ENCODE assay signal across 8 cellular contexts in genomic region chrX:79413009-79413408, GRCh38. TPM values are rescaled to one million over a fixed set of nuclear protein-coding genes. Genes with fewer than 3 reads are reported as not detected.
DNase-seq lines count a peak whose midpoint lies in the region; ATAC-seq, FAIRE-seq and TF ChIP-seq lines count a peak whose summit lies in the region.

No MANE protein-coding gene starts in this region.

- H3K4me3 ChIP-seq in AG10803 (ENCODE audit: low read length) = peak overlapping the region; percentile 22; the same call in 1 of the 2 replicates

- peak; percentile 79 for FAIRE-seq in islet of Langerhans (lab: Jason Lieb, UNC)

- peak; percentile 27; the same call in 1 of the 2 replicates for TF ChIP-seq CTCF in AG10803 (conservative IDR thresholded peaks at IDR 0.05; ENCODE audit: low read length)

- no peak for ATAC-seq in HG03280 (IDR thresholded peaks at IDR 0.05; ENCODE audit: unreplicated experiment)
- ATAC-seq in GM18907 (IDR thresholded peaks at IDR 0.05; ENCODE audit: unreplicated experiment) = no peak

- H3K36me3 Mint-ChIP-seq in activated T-helper 2 cell treated with anti-CD3 and anti-CD28 coated beads, Interferon-gamma antibody, Interleukin-2, Interleukin-4, amounts not matched to agents 10 μg/mL and 5 μg/mL and 100 μg/mL, durations not matched to agents 14 hours and 24 hours and 36 hours (ENCODE audit: low read depth) = no peaks in the 10 kb centered on the region

- H3K4me3 Mint-ChIP-seq in activated T-helper 2 cell treated with anti-CD3 and anti-CD28 coated beads, Interferon-gamma antibody, Interleukin-2, Interleukin-4, amounts not matched to agents 10 μg/mL and 5 μg/mL and 100 μg/mL, durations not matched to agents 14 hours and 24 hours and 36 hours (ENCODE audit: low read depth) = peak overlapping the region; percentile 69

- H3K27ac Mint-ChIP-seq in activated T-helper 2 cell treated with anti-CD3 and anti-CD28 coated beads, Interferon-gamma antibody, Interleukin-2, Interleukin-4, amounts not matched to agents 10 μg/mL and 5 μg/mL and 100 μg/mL, durations not matched to agents 14 hours and 24 hours and 36 hours = no peak overlapping the region

- H3K4me1 Mint-ChIP-seq in activated T-helper 2 cell treated with anti-CD3 and anti-CD28 coated beads, Interferon-gamma antibody, Interleukin-2, Interleukin-4, amounts not matched to agents 10 μg/mL and 5 μg/mL and 100 μg/mL, durations not matched to agents 14 hours and 24 hours and 36 hours (ENCODE audit: low read depth) = peaks cover 28% of the 10 kb centered on the region

- H3K27me3 Mint-ChIP-seq in activated T-helper 2 cell treated with anti-CD3 and anti-CD28 coated beads, Interferon-gamma antibody, Interleukin-2, Interleukin-4, amounts not matched to agents 10 μg/mL and 5 μg/mL and 100 μg/mL, durations not matched to agents 14 hours and 24 hours and 36 hours (ENCODE audit: low read depth) = no peaks in the 10 kb centered on the region

- DNase-seq in AG10803 (ENCODE audit: low read depth) = peak; percentile 3
- DNase-seq in H4 (ENCODE audit: low spot score) = peak; percentile 14
- DNase-seq in activated T-helper 2 cell treated with anti-CD3 and anti-CD28 coated beads, Interferon-gamma antibody, Interleukin-2, Interleukin-4, amounts not matched to agents 10 μg/mL and 5 μg/mL and 100 μg/mL, durations not matched to agents 14 hours and 24 hours and 36 hours (ENCODE audit: low spot score) = no peak
- DNase-seq in UCSD-AML1 (lab: John Stamatoyannopoulos, UW; ENCODE audit: unreplicated experiment) = no peak
- no peak for DNase-seq in GM19238 (ENCODE audit: insufficient read length, low spot score)

- intact Hi-C loops in activated T-helper 2 cell treated with anti-CD3 and anti-CD28 coated beads, Interferon-gamma antibody, Interleukin-2, Interleukin-4, amounts not matched to agents 10 μg/mL and 5 μg/mL and 100 μg/mL, durations not matched to agents 14 hours and 24 hours and 36 hours (cut with micrococcal nuclease) = loop anchor here (5.0 kb wide), 5 partner anchors 141 to 856 kb away; no protein-coding TSS in a partner anchor

- no peaks in the 10 kb centered on the region for H3K9me3 Mint-ChIP-seq in activated T-helper 2 cell treated with anti-CD3 and anti-CD28 coated beads, Interferon-gamma antibody, Interleukin-2, Interleukin-4, amounts not matched to agents 10 μg/mL and 5 μg/mL and 100 μg/mL, durations not matched to agents 14 hours and 24 hours and 36 hours

RNA-seq across cellular contexts. Expression of gene ITM2A, which starts 45.9 kb away (rescaled TPM):
- total RNA-seq in H4 (2014; rRNA removed; shearing (Covaris generic)) = 1.6 TPM in 1 of 2 replicates, not detected in the other
- 138 and 142 TPM in 2 replicates for total RNA-seq in activated T-helper 2 cell treated with anti-CD3 and anti-CD28 coated beads, Interferon-gamma antibody, Interleukin-2, Interleukin-4, amounts not matched to agents 10 μg/mL and 5 μg/mL and 100 μg/mL, durations not matched to agents 14 hours and 24 hours and 36 hours

Comparison
In these comparisons a context has a peak if more than half of its experiments do, and no peak if none do; other contexts are left out.
1. DNase-seq: peak in AG10803 (single experiment) and H4 (single experiment); none in activated T-helper 2 cell treated with anti-CD3 and anti-CD28 coated beads, Interferon-gamma antibody, Interleukin-2, Interleukin-4, amounts not matched to agents 10 μg/mL and 5 μg/mL and 100 μg/mL, durations not matched to agents 14 hours and 24 hours and 36 hours (single experiment), UCSD-AML1 (single experiment) and GM19238 (single experiment).
2. RNA of gene ITM2A, which starts 45.9 kb away (total RNA-seq): 138 to 142 TPM in activated T-helper 2 cell treated with anti-CD3 and anti-CD28 coated beads, Interferon-gamma antibody, Interleukin-2, Interleukin-4, amounts not matched to agents 10 μg/mL and 5 μg/mL and 100 μg/mL, durations not matched to agents 14 hours and 24 hours and 36 hours; 1.6 TPM in H4; every median in the first group is over 10 times any median in the second.